Comparison of ENCODE assay signal across 11 cellular contexts in genomic region chr6:38131527-38131965, GRCh38.
DNase-seq lines count a peak whose midpoint lies in the region; ATAC-seq and TF ChIP-seq lines count a peak whose summit lies in the region.
"Had no signal": no experiment of that assay in that cellular context is flagged by ENCODE, and none has a peak within 500 bp of the region (broad histone marks: within the 10 kb centered on the region; RNA-seq: fewer than 3 reads in every experiment).

No MANE protein-coding gene starts in this region.

- ATAC-seq in HG03045 (IDR thresholded peaks at IDR 0.05; ENCODE audit: unreplicated experiment) = peak; percentile 62
- ATAC-seq in omental fat pad (ENCODE audit: low FRiP score) = peak; percentile 78
- ATAC-seq in HG03378 (IDR thresholded peaks at IDR 0.05; ENCODE audit: unreplicated experiment) = no peak
- ATAC-seq in HG03469 (IDR thresholded peaks at IDR 0.05; ENCODE audit: unreplicated experiment) = no peak
- ATAC-seq in GM19452 (IDR thresholded peaks at IDR 0.05; ENCODE audit: unreplicated experiment) = no peak

- no peak for TF ChIP-seq POLR2A in erythroblast (IDR thresholded peaks at IDR 0.05; ENCODE audit: low read length)

- no peak overlapping the region for H3K4me3 ChIP-seq in cardiac fibroblast (replicated peaks in 1 of 2; ENCODE audit: low read depth in 2 of 2, low read length in 2 of 2)
- H3K4me3 ChIP-seq: PC-9 had no signal

- DNase-seq in EH (ENCODE audit: low read depth) = peak; percentile 98
- peak; percentile 93 to 96 for DNase-seq in cardiac fibroblast (ENCODE audit: low read depth in 2 of 2)
- DNase-seq in omental fat pad (ENCODE audit: low spot score) = no peak
- no peak for DNase-seq in erythroblast (lab: John Stamatoyannopoulos, UW)
- DNase-seq: activated CD8-positive, alpha-beta memory T cell treated with anti-CD3 and anti-CD28 coated beads, Interleukin-2, amount 50 U/mL, for 48 hours; Karpas-422; PC-9 had no signal

- TF ChIP-seq CTCF in cardiac fibroblast (IDR thresholded peaks at IDR 0.05; ENCODE audit: low read depth, low read length) (no peak), omental fat pad (IDR thresholded peaks at IDR 0.05) (no peak)

Comparison
In these comparisons a context has a peak if more than half of its experiments do, and no peak if none do; other contexts are left out.
1. DNase-seq: peak in EH (single experiment) and cardiac fibroblast (2 of 2); none in omental fat pad (single experiment) and erythroblast (0 of 2).
2. ATAC-seq: peak in HG03045 (single experiment) and omental fat pad (single experiment); none in HG03378 (single experiment), HG03469 (single experiment) and GM19452 (single experiment).